ENCODE assay signal across 2 cellular contexts in the genomic region with DNA sequence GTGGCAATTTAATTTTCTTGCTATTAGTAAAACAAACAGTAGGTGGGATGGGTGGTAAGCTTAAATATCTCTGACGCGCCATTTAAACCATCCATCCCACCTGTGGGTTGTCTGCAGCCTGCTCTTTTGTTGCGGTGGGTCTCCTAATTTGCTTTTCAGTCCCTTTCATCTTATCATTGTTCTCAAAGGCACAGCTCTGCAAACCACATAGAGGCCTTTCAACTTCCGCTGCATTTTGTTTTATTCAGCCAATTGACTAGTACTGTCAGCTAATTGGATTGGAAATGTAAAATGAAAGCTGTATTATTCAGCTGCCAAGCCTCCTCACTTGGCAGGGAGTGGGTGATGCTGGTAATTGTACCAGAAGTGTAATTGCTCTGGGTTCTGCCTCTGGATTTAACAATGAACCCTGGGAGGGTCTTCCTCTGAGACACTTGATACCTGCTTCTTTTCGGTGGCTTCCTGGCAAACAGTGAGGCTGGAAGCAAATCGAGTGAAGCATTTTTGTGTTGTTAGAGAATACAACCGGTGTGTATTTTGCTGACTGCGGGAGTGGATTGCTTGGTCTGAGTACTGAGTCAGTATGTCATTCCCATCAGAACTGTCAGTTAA.
TF ChIP-seq lines count a peak whose summit lies in the region.

No MANE protein-coding gene starts in this region.

TF ChIP-seq in HepG2, 621 proteins besides CTCF, POLR2A, EP300 and RAD21:
- TF ChIP-seq ZNF839 (CRISPR knock-in tag; IDR thresholded peaks at IDR 0.05; ENCODE audit: borderline replicate concordance): no peak
- peak in 1 of 2 experiments; percentile 34; a peak in 1 of 4 replicates for TF ChIP-seq MAFK (conservative IDR thresholded peaks at IDR 0.05 in 1 of 2, IDR thresholded peaks at IDR 0.05 in 1 of 2; ENCODE audit: low read length in 2 of 2)
- TF ChIP-seq MAFF (IDR thresholded peaks at IDR 0.05; ENCODE audit: low read depth, low read length): 0 out of 2 replicates have a peak, but pooled peaks have one; percentile 12

TF ChIP-seq in H1, 55 proteins besides CTCF, POLR2A, EP300 and RAD21:
- TF ChIP-seq NANOG (IDR thresholded peaks at IDR 0.05; ENCODE audit: insufficient read depth, low read depth, low read length, poor library complexity, severe bottlenecking): peak; percentile 53
- no peak for TF ChIP-seq CTBP2 (IDR thresholded peaks at IDR 0.05; ENCODE audit: borderline replicate concordance, insufficient read depth, insufficient read length, low read length)
- no peak for TF ChIP-seq CEBPB (IDR thresholded peaks at IDR 0.05; ENCODE audit: low read depth, low read length)
- no peak for TF ChIP-seq CBX5 (IDR thresholded peaks at IDR 0.05; ENCODE audit: low read depth, low read length)
TF ChIP-seq in H1: peak in this region for 1.
